Comparison of ENCODE assay signal across 16 cellular contexts in genomic region chr5:79563247-79563590, GRCh38. TPM values are rescaled to one million over a fixed set of nuclear protein-coding genes. Genes with fewer than 3 reads are reported as not detected.
A peak's percentile ranks its signal among the peaks of the same experiment; 100 is the strongest.
DNase-seq lines count a peak whose midpoint lies in the region; TF ChIP-seq lines count a peak whose summit lies in the region.
"Had no signal": no experiment of that assay in that cellular context is flagged by ENCODE, and none has a peak within 500 bp of the region (broad histone marks: within the 10 kb centered on the region; RNA-seq: fewer than 3 reads in every experiment).

No MANE protein-coding gene starts in this region.

- no peak overlapping the region for H3K4me3 ChIP-seq in HEK293 (ENCODE audit: low read depth, low read length)
- H3K4me3 ChIP-seq in osteoblast (ENCODE audit: insufficient read depth, low read length) = peak overlapping the region; percentile 11
- no peak overlapping the region for H3K4me3 ChIP-seq in sigmoid colon
- H3K4me3 ChIP-seq in breast epithelium = no peak overlapping the region
- H3K4me3 ChIP-seq: HAP-1 had no signal

- peak overlapping the region; percentile 98 for H3K27ac Mint-ChIP-seq in activated naive CD4-positive, alpha-beta T cell treated with anti-CD3 and anti-CD28 coated beads, Interleukin-2, amount 50 U/mL, for 24 hours
- H3K27ac Mint-ChIP-seq in activated naive CD4-positive, alpha-beta T cell treated with anti-CD3 and anti-CD28 coated beads, Interleukin-2, amount 10 ng/mL, durations not matched to agents 7 days and 5 days = no peak overlapping the region
- H3K27ac Mint-ChIP-seq in activated naive CD8-positive, alpha-beta T cell treated with anti-CD3 and anti-CD28 coated beads for 36 hours = peak overlapping the region; percentile 99
- H3K27ac Mint-ChIP-seq: CD8-positive, alpha-beta T cell had no signal

- H3K4me1 Mint-ChIP-seq in activated naive CD4-positive, alpha-beta T cell treated with anti-CD3 and anti-CD28 coated beads, Interleukin-2, amount 50 U/mL, for 24 hours = peaks cover 37% of the 10 kb centered on the region
- peaks cover 28% of the 10 kb centered on the region for H3K4me1 Mint-ChIP-seq in activated naive CD4-positive, alpha-beta T cell treated with anti-CD3 and anti-CD28 coated beads, Interleukin-2, amount 10 ng/mL, durations not matched to agents 7 days and 5 days
- H3K4me1 Mint-ChIP-seq in activated naive CD8-positive, alpha-beta T cell treated with anti-CD3 and anti-CD28 coated beads for 36 hours = peaks cover 38% of the 10 kb centered on the region

- H3K27me3 ChIP-seq in osteoblast (ENCODE audit: insufficient read depth, low read length) (no peaks in the 10 kb centered on the region), sigmoid colon (no peaks in the 10 kb centered on the region), breast epithelium (no peaks in the 10 kb centered on the region)

- CTCF ChIA-PET in activated naive CD4-positive, alpha-beta T cell treated with anti-CD3 and anti-CD28 coated beads, Interleukin-2, amount 10 ng/mL, durations not matched to agents 7 days and 5 days (lab: Charles Lee) = interaction anchor here (0.6 to 0.8 kb wide), 2 partner anchors 71 to 424 kb away, joined by 3 to 5 read pairs; no protein-coding TSS in a partner anchor
- CTCF ChIA-PET in HEK293 (lab: Yijun Ruan, JAX) = interaction anchor here (0.8 kb wide), 1 partner anchor 9 kb away, joined by 3 read pairs; no protein-coding TSS in a partner anchor

- intact Hi-C loops in sigmoid colon (cut with DNase I) (no loop called here), breast epithelium (cut with DNase I; ENCODE audit: low total_unique reads) (no loop called here)

- no peak for TF ChIP-seq CTCF in HEK293 (tag by site-specific recombination; IDR thresholded peaks at IDR 0.05)
- no peak for TF ChIP-seq CTCF in osteoblast (IDR thresholded peaks at IDR 0.05; ENCODE audit: extremely low read depth, low read depth, low read length)
- no peak for TF ChIP-seq CTCF in sigmoid colon (IDR thresholded peaks at IDR 0.05)
- no peak for TF ChIP-seq CTCF in breast epithelium (IDR thresholded peaks at IDR 0.05)

- H3K9me3 Mint-ChIP-seq in activated naive CD4-positive, alpha-beta T cell treated with anti-CD3 and anti-CD28 coated beads, Interleukin-2, amount 50 U/mL, for 24 hours = peaks cover 5% of the 10 kb centered on the region
- no peaks in the 10 kb centered on the region for H3K9me3 Mint-ChIP-seq in activated naive CD4-positive, alpha-beta T cell treated with anti-CD3 and anti-CD28 coated beads, Interleukin-2, amount 10 ng/mL, durations not matched to agents 7 days and 5 days
- H3K9me3 Mint-ChIP-seq in activated naive CD8-positive, alpha-beta T cell treated with anti-CD3 and anti-CD28 coated beads for 36 hours = peaks cover 11% of the 10 kb centered on the region
- H3K9me3 Mint-ChIP-seq: CD8-positive, alpha-beta T cell had no signal

- H2AFZ ChIP-seq in osteoblast (ENCODE audit: low read length) = peak overlapping the region; percentile 82

- H3K36me3 ChIP-seq in HEK293 (ENCODE audit: control insufficient read depth in 2 of 2, insufficient read depth in 1 of 2, low read length in 2 of 2) (no peaks in the 10 kb centered on the region), osteoblast (ENCODE audit: insufficient read depth, low read length) (no peaks in the 10 kb centered on the region), sigmoid colon (no peaks in the 10 kb centered on the region), breast epithelium (no peaks in the 10 kb centered on the region)
- H3K36me3 ChIP-seq: BE2C, HAP-1 had no signal

- H3K27ac ChIP-seq in HEK293 (ENCODE audit: extremely low read depth, low read depth, low read length) (no peak overlapping the region), osteoblast (ENCODE audit: low read depth, low read length) (peak overlapping the region; percentile 8), sigmoid colon (no peak overlapping the region), breast epithelium (no peak overlapping the region)

- DNase-seq in activated naive CD4-positive, alpha-beta T cell treated with anti-CD3 and anti-CD28 coated beads, Interleukin-2, amount 10 ng/mL, durations not matched to agents 7 days and 5 days = no peak
- DNase-seq in activated naive CD8-positive, alpha-beta T cell treated with anti-CD3 and anti-CD28 coated beads for 36 hours = no peak
- DNase-seq in osteoblast (ENCODE audit: insufficient read length, low spot score, missing footprints) (no peak), HK-2 (ENCODE audit: unreplicated experiment) (no peak), sigmoid colon (no peak), breast epithelium (ENCODE audit: low spot score in 2 of 2) (no peak)
- DNase-seq: BE2C; CD8-positive, alpha-beta T cell; DMS79; KBM-7; NCI-H1417 treated with DMSO at 0.1 percent for 48 hours; NCI-H446; SHP77 treated with DMSO at 0.1 percent for 48 hours had no signal

- H3K9me3 ChIP-seq in HEK293 (ENCODE audit: control insufficient read depth, insufficient read depth, low read depth, low read length) (no peaks in the 10 kb centered on the region), osteoblast (ENCODE audit: low read depth, low read length) (no peaks in the 10 kb centered on the region), sigmoid colon (no peaks in the 10 kb centered on the region), breast epithelium (no peaks in the 10 kb centered on the region)
- H3K9me3 ChIP-seq: BE2C, HAP-1 had no signal

- no peaks in the 10 kb centered on the region for H4K20me1 ChIP-seq in osteoblast (ENCODE audit: insufficient read depth, low read length)

- WGBS in sigmoid colon, 2 donors = 58 to 59% methylated on average over 4 of the region's 4 CpGs

- no peak for TF ChIP-seq POLR2A in sigmoid colon (IDR thresholded peaks at IDR 0.05)
- TF ChIP-seq POLR2A in breast epithelium (IDR thresholded peaks at IDR 0.05) = no peak

- H3K27me3 Mint-ChIP-seq in activated naive CD4-positive, alpha-beta T cell treated with anti-CD3 and anti-CD28 coated beads, Interleukin-2, amount 50 U/mL, for 24 hours = no peaks in the 10 kb centered on the region
- no peaks in the 10 kb centered on the region for H3K27me3 Mint-ChIP-seq in activated naive CD4-positive, alpha-beta T cell treated with anti-CD3 and anti-CD28 coated beads, Interleukin-2, amount 10 ng/mL, durations not matched to agents 7 days and 5 days
- no peaks in the 10 kb centered on the region for H3K27me3 Mint-ChIP-seq in activated naive CD8-positive, alpha-beta T cell treated with anti-CD3 and anti-CD28 coated beads for 36 hours

- peak overlapping the region; percentile 62 for H3K4me2 ChIP-seq in osteoblast (ENCODE audit: insufficient read depth, low read length)

- H3K36me3 Mint-ChIP-seq in activated naive CD4-positive, alpha-beta T cell treated with anti-CD3 and anti-CD28 coated beads, Interleukin-2, amount 50 U/mL, for 24 hours = no peaks in the 10 kb centered on the region
- peaks cover 10% of the 10 kb centered on the region for H3K36me3 Mint-ChIP-seq in activated naive CD4-positive, alpha-beta T cell treated with anti-CD3 and anti-CD28 coated beads, Interleukin-2, amount 10 ng/mL, durations not matched to agents 7 days and 5 days
- peaks cover 22% of the 10 kb centered on the region for H3K36me3 Mint-ChIP-seq in activated naive CD8-positive, alpha-beta T cell treated with anti-CD3 and anti-CD28 coated beads for 36 hours
- H3K36me3 Mint-ChIP-seq: CD8-positive, alpha-beta T cell had no signal

- no peak overlapping the region for H3K4me3 Mint-ChIP-seq in activated naive CD4-positive, alpha-beta T cell treated with anti-CD3 and anti-CD28 coated beads, Interleukin-2, amount 50 U/mL, for 24 hours
- no peak overlapping the region for H3K4me3 Mint-ChIP-seq in activated naive CD4-positive, alpha-beta T cell treated with anti-CD3 and anti-CD28 coated beads, Interleukin-2, amount 10 ng/mL, durations not matched to agents 7 days and 5 days
- no peak overlapping the region for H3K4me3 Mint-ChIP-seq in activated naive CD8-positive, alpha-beta T cell treated with anti-CD3 and anti-CD28 coated beads for 36 hours
- H3K4me3 Mint-ChIP-seq: CD8-positive, alpha-beta T cell had no signal

- no peak for TF ChIP-seq EP300 in sigmoid colon (IDR thresholded peaks at IDR 0.05)

- POLR2A ChIA-PET in HEK293 (lab: Yijun Ruan, JAX) = interaction anchor here (0.7 kb wide), 1 partner anchor 225 kb away, joined by 3 read pairs; no protein-coding TSS in a partner anchor

- no peaks in the 10 kb centered on the region for H3K79me2 ChIP-seq in osteoblast (ENCODE audit: insufficient read depth, low read length)

- peaks cover 7% of the 10 kb centered on the region for H3K4me1 ChIP-seq in HEK293 (ENCODE audit: control insufficient read depth, insufficient read depth, low read length)
- peaks cover 31% of the 10 kb centered on the region for H3K4me1 ChIP-seq in osteoblast (ENCODE audit: insufficient read depth, low read length)
- peaks cover 0 to 14% (median 5%) of the 10 kb centered on the region in 4 donors for H3K4me1 ChIP-seq in sigmoid colon
- H3K4me1 ChIP-seq in breast epithelium = no peaks in the 10 kb centered on the region
- H3K4me1 ChIP-seq: BE2C had no signal

TF ChIP-seq in HEK293, 187 proteins besides CTCF, POLR2A, EP300 and RAD21 (continues in another document):
- no peak for TF ChIP-seq KLF8 (tag by site-specific recombination; IDR thresholded peaks at IDR 0.05)
- no peak for TF ChIP-seq KLF9 (tag by site-specific recombination; IDR thresholded peaks at IDR 0.05; ENCODE audit: low read depth)
- TF ChIP-seq ZNF837 (tag by site-specific recombination; IDR thresholded peaks at IDR 0.05) = no peak
- no peak for TF ChIP-seq GLI4 (tag by site-specific recombination; IDR thresholded peaks at IDR 0.05)
- TF ChIP-seq REPIN1 (tag by site-specific recombination; IDR thresholded peaks at IDR 0.05; ENCODE audit: low read depth) = no peak
- no peak for TF ChIP-seq ZBTB17 (tag by site-specific recombination; IDR thresholded peaks at IDR 0.05)

RNA-seq across cellular contexts. Expression of gene TENT2, which starts 49.0 kb away (rescaled TPM):
- 10 to 100 TPM; 68.1 to 73.1 TPM for total RNA-seq in activated naive CD8-positive, alpha-beta T cell treated with anti-CD3 and anti-CD28 coated beads for 36 hours
- 65.9 and 77.5 TPM in 2 replicates for total RNA-seq in osteoblast
- total RNA-seq in sigmoid colon = 10 to 100 TPM; 38.0 to 77.0 (median 62.1) TPM
- polyA plus RNA-seq in sigmoid colon = 10 to 100 TPM; 13.6 to 22.7 (median 19.2) TPM
- 100 to 1,000 TPM in 1 of 3 donors, 10 to 100 TPM in 2; 92.4 to 141 (median 93.3) TPM for total RNA-seq in breast epithelium

RNA-seq across cellular contexts. Expression of gene HOMER1, which starts 49.3 kb away (rescaled TPM):
- 10 to 100 TPM; 12.8 to 13.0 TPM for total RNA-seq in activated naive CD8-positive, alpha-beta T cell treated with anti-CD3 and anti-CD28 coated beads for 36 hours
- total RNA-seq in osteoblast (10.6 and 14.1 TPM in 2 replicates), sigmoid colon (10 to 100 TPM in 3 of 4 donors, 1 to 10 TPM in 1; 8.3 to 31.0 (median 12.0) TPM), breast epithelium (10 to 100 TPM in 2 of 3 donors, 1 to 10 TPM in 1; 3.2 to 26.2 (median 18.7) TPM)
- 1 to 10 TPM in 1 of 3 donors, under 1 TPM in 2; 0.23 to 1.2 (median 0.69) TPM for polyA plus RNA-seq in sigmoid colon
